8 cellular contexts compared by ENCODE assay signal in genomic region chr6:33323623-33323948, GRCh38. TPM values are rescaled to one million over a fixed set of nuclear protein-coding genes. Genes with fewer than 3 reads are reported as not detected.
DNase-seq lines count a peak whose midpoint lies in the region; ATAC-seq lines count a peak whose summit lies in the region.

No MANE protein-coding gene starts in this region.

- peak overlapping the region; percentile 85 for H3K4me2 ChIP-seq in neuronal stem cell (ENCODE audit: insufficient read depth, low read length, poor library complexity, severe bottlenecking)

- no peak overlapping the region for H2AK5ac ChIP-seq in neuronal stem cell (ENCODE audit: low read depth, low read length)

- H3K4me1 Mint-ChIP-seq in activated T-cell treated with anti-CD3 and anti-CD28 coated beads, Interleukin-2, amount 50 U/mL, for 24 hours (ENCODE audit: low read depth) = peaks cover 47% of the 10 kb centered on the region
- peaks cover 60% of the 10 kb centered on the region for H3K4me1 Mint-ChIP-seq in dendritic cell treated with granulocyte-macrophage colony-stimulating factor and Interleukin-4, amounts not matched to agents 40 ng/mL and 50 ng/mL, for 4 days (ENCODE audit: low read depth)

- H3K27ac ChIP-seq in neuronal stem cell (replicated peaks; ENCODE audit: low read length) = no peak overlapping the region

- peak overlapping the region; percentile 98 for H3K27ac Mint-ChIP-seq in activated T-cell treated with anti-CD3 and anti-CD28 coated beads, Interleukin-2, amount 50 U/mL, for 24 hours
- H3K27ac Mint-ChIP-seq in dendritic cell treated with granulocyte-macrophage colony-stimulating factor and Interleukin-4, amounts not matched to agents 40 ng/mL and 50 ng/mL, for 4 days = peak overlapping the region; percentile 100

- no peak overlapping the region for H4K91ac ChIP-seq in neuronal stem cell (ENCODE audit: low read depth, low read length, poor library complexity)

- H4K8ac ChIP-seq in neuronal stem cell (ENCODE audit: low read depth, low read length) = no peak overlapping the region

- no peak overlapping the region for H2BK15ac ChIP-seq in neuronal stem cell (ENCODE audit: low read length)

- no peak overlapping the region for H3K18ac ChIP-seq in neuronal stem cell (ENCODE audit: low read length)

- no peaks in the 10 kb centered on the region for H3K9me3 ChIP-seq in neuronal stem cell (replicated peaks in 1 of 2; ENCODE audit: control insufficient read depth in 2 of 2, insufficient read depth in 1 of 2, low read depth in 1 of 2, low read length in 2 of 2)

- peaks cover 8% of the 10 kb centered on the region for H3K79me1 ChIP-seq in neuronal stem cell (ENCODE audit: low read depth, low read length)

- H2BK5ac ChIP-seq in neuronal stem cell (ENCODE audit: low read length) = no peak overlapping the region

- H3K14ac ChIP-seq in neuronal stem cell (ENCODE audit: low read length) = no peak overlapping the region

- H3K9me3 Mint-ChIP-seq in activated T-cell treated with anti-CD3 and anti-CD28 coated beads, Interleukin-2, amount 50 U/mL, for 24 hours = no peaks in the 10 kb centered on the region
- H3K9me3 Mint-ChIP-seq in dendritic cell treated with granulocyte-macrophage colony-stimulating factor and Interleukin-4, amounts not matched to agents 40 ng/mL and 50 ng/mL, for 4 days = no peaks in the 10 kb centered on the region

- peak overlapping the region; percentile 12 for H3K23ac ChIP-seq in neuronal stem cell (ENCODE audit: low read depth, low read length, poor library complexity)

- H2AFZ ChIP-seq in neuronal stem cell (ENCODE audit: low read length) = peak overlapping the region; percentile 94

- ATAC-seq in GM18870 (IDR thresholded peaks at IDR 0.05; ENCODE audit: unreplicated experiment) = no peak

- no CpG with 5 or more reads among the region's 12 CpGs for WGBS in neuronal stem cell (ENCODE audit: extremely low coverage in 2 of 2, insufficient read length in 2 of 2, insufficient replicate concordance in 1 of 2), 2 donors

- H3K9ac ChIP-seq in neuronal stem cell (ENCODE audit: low read depth, low read length, poor library complexity) = no peak overlapping the region

- H3K27me3 ChIP-seq in neuronal stem cell (ENCODE audit: control insufficient read depth in 3 of 3, insufficient read depth in 3 of 3, low read depth in 1 of 3, low read length in 3 of 3) = no peaks in the 10 kb centered on the region

- H3K36me3 Mint-ChIP-seq in activated T-cell treated with anti-CD3 and anti-CD28 coated beads, Interleukin-2, amount 50 U/mL, for 24 hours (ENCODE audit: low read depth) = peaks cover 52% of the 10 kb centered on the region
- H3K36me3 Mint-ChIP-seq in dendritic cell treated with granulocyte-macrophage colony-stimulating factor and Interleukin-4, amounts not matched to agents 40 ng/mL and 50 ng/mL, for 4 days (ENCODE audit: low read depth) = peaks cover 43% of the 10 kb centered on the region

- peaks cover 25 to 33% of the 10 kb centered on the region in 2 donors for H3K36me3 ChIP-seq in neuronal stem cell (replicated peaks in 1 of 2; ENCODE audit: control insufficient read depth in 2 of 2, insufficient read depth in 2 of 2, low read length in 2 of 2)

- peak overlapping the region; percentile 81 to 88 for H3K4me3 ChIP-seq in neuronal stem cell (ENCODE audit: low read length in 2 of 2)

- DNase-seq in activated T-cell treated with anti-CD3 and anti-CD28 coated beads, Interleukin-2, amount 50 U/mL, for 24 hours = no peak
- no peak for DNase-seq in activated T-cell treated with anti-CD3 and anti-CD28 coated beads, Interleukin-2, amount 50 U/mL, for 48 hours
- DNase-seq in NCI-H2227 (lab: John Stamatoyannopoulos, UW; ENCODE audit: unreplicated experiment) (peak; percentile 78), neuronal stem cell (ENCODE audit: low spot score) (no peak), mucosa of gallbladder (ENCODE audit: low spot score) (no peak), SIG-M5 treated with dmso at 0.1 percent for 504 hours (lab: John Stamatoyannopoulos, UW; ENCODE audit: unreplicated experiment) (no peak)

- H3K4me3 Mint-ChIP-seq in activated T-cell treated with anti-CD3 and anti-CD28 coated beads, Interleukin-2, amount 50 U/mL, for 24 hours = peak overlapping the region; percentile 92
- peak overlapping the region; percentile 99 for H3K4me3 Mint-ChIP-seq in dendritic cell treated with granulocyte-macrophage colony-stimulating factor and Interleukin-4, amounts not matched to agents 40 ng/mL and 50 ng/mL, for 4 days

- no peak overlapping the region for H3K4ac ChIP-seq in neuronal stem cell (ENCODE audit: low read length)

- peaks cover 19 to 21% of the 10 kb centered on the region in 2 donors for H3K4me1 ChIP-seq in neuronal stem cell (ENCODE audit: control insufficient read depth in 2 of 2, insufficient read depth in 1 of 2, low read depth in 1 of 2, low read length in 2 of 2)

- H2BK120ac ChIP-seq in neuronal stem cell (ENCODE audit: low read depth, low read length) = no peak overlapping the region

- intact Hi-C loops in dendritic cell treated with granulocyte-macrophage colony-stimulating factor and Interleukin-4, amounts not matched to agents 40 ng/mL and 50 ng/mL, for 4 days (cut with micrococcal nuclease) = loop anchor here (1.0 kb wide), 1 partner anchor 9 kb away; the partner anchor contains the start of gene TAPBP

- no peak overlapping the region for H2BK12ac ChIP-seq in neuronal stem cell (ENCODE audit: low read length)

- no peaks in the 10 kb centered on the region for H3K27me3 Mint-ChIP-seq in activated T-cell treated with anti-CD3 and anti-CD28 coated beads, Interleukin-2, amount 50 U/mL, for 24 hours
- H3K27me3 Mint-ChIP-seq in dendritic cell treated with granulocyte-macrophage colony-stimulating factor and Interleukin-4, amounts not matched to agents 40 ng/mL and 50 ng/mL, for 4 days = no peaks in the 10 kb centered on the region

RNA-seq across cellular contexts. Expression of gene DAXX, which starts 0.8 kb away (rescaled TPM):
- polyA plus RNA-seq in neuronal stem cell (2013, experiment 1 of 2) = 40.8 TPM
- 39.2 TPM for polyA plus RNA-seq in neuronal stem cell (2013, experiment 2 of 2)
- total RNA-seq in mucosa of gallbladder = 33.9 TPM

RNA-seq across cellular contexts. Expression of gene ZBTB22, which starts 6.0 kb away (rescaled TPM):
- 18.2 TPM for polyA plus RNA-seq in neuronal stem cell (2013, experiment 1 of 2)
- 17.1 TPM for polyA plus RNA-seq in neuronal stem cell (2013, experiment 2 of 2)
- 26.5 TPM for total RNA-seq in mucosa of gallbladder

RNA-seq across cellular contexts. Expression of gene TAPBP, which starts 9.7 kb away (rescaled TPM):
- 12.5 TPM for polyA plus RNA-seq in neuronal stem cell (2013, experiment 1 of 2)
- 13.2 TPM for polyA plus RNA-seq in neuronal stem cell (2013, experiment 2 of 2)
- total RNA-seq in mucosa of gallbladder = 200 TPM

RNA-seq across cellular contexts. Expression of gene RGL2, which starts 24.8 kb away (rescaled TPM):
- polyA plus RNA-seq in neuronal stem cell (2013, experiment 1 of 2) = 56.5 TPM
- 55.4 TPM for polyA plus RNA-seq in neuronal stem cell (2013, experiment 2 of 2)
- total RNA-seq in mucosa of gallbladder = 158 TPM

RNA-seq across cellular contexts. Expression of gene PFDN6, which starts 34.2 kb away (rescaled TPM):
- polyA plus RNA-seq in neuronal stem cell (2013, experiment 1 of 2) = 63.9 TPM
- polyA plus RNA-seq in neuronal stem cell (2013, experiment 2 of 2) = 63.8 TPM
- 38.6 TPM for total RNA-seq in mucosa of gallbladder
